In the genomic region with DNA sequence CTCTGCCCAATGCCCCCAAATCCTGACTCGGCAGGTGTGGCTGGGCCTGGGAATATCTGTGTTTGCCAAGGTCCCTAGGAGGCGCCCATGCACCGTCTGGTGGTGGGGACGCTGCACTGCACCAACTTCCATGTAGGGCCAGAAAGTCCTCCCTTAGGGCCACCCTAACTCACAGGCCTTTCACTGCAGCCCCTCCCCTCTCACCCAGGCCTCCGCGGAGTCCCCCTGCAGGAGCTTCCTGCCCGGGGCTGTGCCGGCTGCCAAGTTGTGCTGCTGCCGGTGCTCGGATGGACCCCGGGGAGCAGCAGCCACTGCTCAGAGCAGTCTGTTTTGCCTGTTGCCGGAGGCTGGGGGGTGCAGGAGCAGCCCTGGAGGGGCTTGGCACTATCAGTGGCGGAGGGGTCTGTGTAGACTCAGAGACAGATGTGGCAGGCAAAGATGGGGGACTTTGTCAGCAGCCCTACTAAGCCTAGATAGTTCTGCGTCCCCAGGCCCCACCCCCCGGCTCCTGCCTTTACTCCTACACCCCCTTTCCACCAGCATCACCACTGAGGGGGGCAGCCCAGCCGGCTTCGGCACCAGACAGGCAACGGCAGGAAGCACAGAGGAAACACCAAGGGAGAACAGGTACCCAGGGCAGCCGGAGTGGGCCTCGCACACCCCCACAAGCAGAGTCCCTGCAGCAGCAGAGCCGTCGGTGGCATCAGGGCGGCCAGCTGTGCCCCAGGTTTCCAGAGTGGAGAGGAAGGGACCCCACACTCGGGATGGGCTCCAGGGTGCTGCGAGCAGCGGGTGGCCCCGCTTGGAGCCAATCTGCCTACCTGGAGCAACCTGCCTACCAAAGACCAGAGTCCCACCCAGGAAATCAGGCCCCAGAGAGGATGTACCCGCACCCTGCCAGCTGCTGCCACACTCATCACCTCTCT, we compare ENCODE assay signal across 8 cellular contexts.
DNase-seq lines count a peak whose midpoint lies in the region; ATAC-seq and TF ChIP-seq lines count a peak whose summit lies in the region.

No MANE protein-coding gene starts in this region.

- no peak overlapping the region for H3K27ac Mint-ChIP-seq in endothelial cell (ENCODE audit: unreplicated experiment)
- H3K27ac Mint-ChIP-seq in naive thymus-derived CD4-positive, alpha-beta T cell: no peak overlapping the region
- no peak overlapping the region for H3K27ac Mint-ChIP-seq in T-helper 2 cell treated with Interferon-gamma antibody and Interleukin-4, amounts not matched to agents 5 μg/mL and 100 μg/mL, for 36 hours

- POLR2A ChIA-PET in naive thymus-derived CD4-positive, alpha-beta T cell (lab: Charles Lee): no interaction called here

- H3K4me1 Mint-ChIP-seq in endothelial cell (ENCODE audit: unreplicated experiment): peaks cover 23% of the 10 kb centered on the region
- H3K4me1 Mint-ChIP-seq in naive thymus-derived CD4-positive, alpha-beta T cell: no peaks in the 10 kb centered on the region
- no peaks in the 10 kb centered on the region for H3K4me1 Mint-ChIP-seq in T-helper 2 cell treated with Interferon-gamma antibody and Interleukin-4, amounts not matched to agents 5 μg/mL and 100 μg/mL, for 36 hours (ENCODE audit: low read depth)

- CTCF ChIA-PET in naive thymus-derived CD4-positive, alpha-beta T cell (lab: Charles Lee): no interaction called here

- intact Hi-C loops in Right ventricle myocardium inferior (cut with DNase I) (loop anchor here (5.0 to 10.0 kb wide), 2 partner anchors 346 to 529 kb away; no protein-coding TSS in a partner anchor), cardiac septum (cut with DNase I) (loop anchor here (5.0 kb wide), 1 partner anchor 346 kb away; no protein-coding TSS in a partner anchor)
- intact Hi-C loops in naive thymus-derived CD4-positive, alpha-beta T cell (cut with micrococcal nuclease): no loop called here

- H3K4me3 ChIP-seq in naive thymus-derived CD4-positive, alpha-beta T cell (ENCODE audit: low read length): no peak overlapping the region

- peaks cover 10% of the 10 kb centered on the region for H3K27me3 Mint-ChIP-seq in endothelial cell (ENCODE audit: unreplicated experiment)
- H3K27me3 Mint-ChIP-seq in naive thymus-derived CD4-positive, alpha-beta T cell: peaks cover 26 to 70% (median 62%) of the 10 kb centered on the region in 5 donors
- peaks cover 23% of the 10 kb centered on the region for H3K27me3 Mint-ChIP-seq in T-helper 2 cell treated with Interferon-gamma antibody and Interleukin-4, amounts not matched to agents 5 μg/mL and 100 μg/mL, for 36 hours (ENCODE audit: low read depth)

- ATAC-seq in Right ventricle myocardium inferior (peak; percentile 59), HG02798 (IDR thresholded peaks at IDR 0.05; ENCODE audit: poor library complexity, unreplicated experiment) (no peak)
- no peak for ATAC-seq in naive thymus-derived CD4-positive, alpha-beta T cell

- H3K27ac ChIP-seq in naive thymus-derived CD4-positive, alpha-beta T cell (ENCODE audit: low read depth, low read length): no peak overlapping the region

- H3K27me3 ChIP-seq in naive thymus-derived CD4-positive, alpha-beta T cell (ENCODE audit: control insufficient read depth in 2 of 2, insufficient read depth in 2 of 2, low read length in 2 of 2): no peaks in the 10 kb centered on the region

- TF ChIP-seq CTCF in endothelial cell (IDR thresholded peaks at IDR 0.05; ENCODE audit: unreplicated experiment): peak; percentile 60

- no peaks in the 10 kb centered on the region for H3K9me3 Mint-ChIP-seq in endothelial cell (ENCODE audit: unreplicated experiment)
- peaks cover 0 to 2% (median 0%) of the 10 kb centered on the region in 11 donors for H3K9me3 Mint-ChIP-seq in naive thymus-derived CD4-positive, alpha-beta T cell
- H3K9me3 Mint-ChIP-seq in T-helper 2 cell treated with Interferon-gamma antibody and Interleukin-4, amounts not matched to agents 5 μg/mL and 100 μg/mL, for 36 hours: no peaks in the 10 kb centered on the region

- H3K4me3 Mint-ChIP-seq in endothelial cell (ENCODE audit: unreplicated experiment): no peak overlapping the region
- no peak overlapping the region for H3K4me3 Mint-ChIP-seq in naive thymus-derived CD4-positive, alpha-beta T cell
- H3K4me3 Mint-ChIP-seq in T-helper 2 cell treated with Interferon-gamma antibody and Interleukin-4, amounts not matched to agents 5 μg/mL and 100 μg/mL, for 36 hours: no peak overlapping the region

- H3K36me3 Mint-ChIP-seq in endothelial cell (ENCODE audit: low read depth, unreplicated experiment): no peaks in the 10 kb centered on the region
- no peaks in the 10 kb centered on the region for H3K36me3 Mint-ChIP-seq in naive thymus-derived CD4-positive, alpha-beta T cell
- H3K36me3 Mint-ChIP-seq in T-helper 2 cell treated with Interferon-gamma antibody and Interleukin-4, amounts not matched to agents 5 μg/mL and 100 μg/mL, for 36 hours (ENCODE audit: low read depth): no peaks in the 10 kb centered on the region

- H3K4me1 ChIP-seq in naive thymus-derived CD4-positive, alpha-beta T cell (ENCODE audit: control insufficient read depth in 2 of 2, insufficient read depth in 2 of 2, low read length in 2 of 2): no peaks in the 10 kb centered on the region

- DNase-seq in Right ventricle myocardium inferior (ENCODE audit: missing footprints) (no peak), cardiac septum (ENCODE audit: low spot score) (no peak), NCI-H82 treated with DMSO at 0.1 percent for 48 hours (lab: John Stamatoyannopoulos, UW; ENCODE audit: unreplicated experiment) (peak; percentile 39), endothelial cell (ENCODE audit: low spot score) (peak; percentile 72), mucosa of gallbladder (ENCODE audit: low spot score) (peak; percentile 24)
- no peak for DNase-seq in naive thymus-derived CD4-positive, alpha-beta T cell
- DNase-seq in T-helper 2 cell treated with Interferon-gamma antibody and Interleukin-4, amounts not matched to agents 5 μg/mL and 100 μg/mL, for 36 hours (ENCODE audit: low spot score): no peak

- no peaks in the 10 kb centered on the region for H3K36me3 ChIP-seq in naive thymus-derived CD4-positive, alpha-beta T cell (ENCODE audit: control insufficient read depth in 2 of 3, insufficient read depth in 3 of 3, low read length in 3 of 3)

- H3K9me3 ChIP-seq in naive thymus-derived CD4-positive, alpha-beta T cell (ENCODE audit: control insufficient read depth in 2 of 3, low read length in 3 of 3): no peaks in the 10 kb centered on the region

Comparison
In these comparisons a context has a peak if more than half of its experiments do, and no peak if none do; other contexts are left out.
1. DNase-seq: peak in NCI-H82 treated with DMSO at 0.1 percent for 48 hours (single experiment), endothelial cell (single experiment) and mucosa of gallbladder (single experiment); none in Right ventricle myocardium inferior (single experiment), cardiac septum (single experiment), naive thymus-derived CD4-positive, alpha-beta T cell (0 of 9) and T-helper 2 cell treated with Interferon-gamma antibody and Interleukin-4, amounts not matched to agents 5 μg/mL and 100 μg/mL, for 36 hours (single experiment).
2. intact Hi-C loops: an anchor here in Right ventricle myocardium inferior (5.0 to 10.0 kb wide) and cardiac septum (5.0 kb wide); none called in naive thymus-derived CD4-positive, alpha-beta T cell.